21 cellular contexts compared by ENCODE assay signal in the genomic region with DNA sequence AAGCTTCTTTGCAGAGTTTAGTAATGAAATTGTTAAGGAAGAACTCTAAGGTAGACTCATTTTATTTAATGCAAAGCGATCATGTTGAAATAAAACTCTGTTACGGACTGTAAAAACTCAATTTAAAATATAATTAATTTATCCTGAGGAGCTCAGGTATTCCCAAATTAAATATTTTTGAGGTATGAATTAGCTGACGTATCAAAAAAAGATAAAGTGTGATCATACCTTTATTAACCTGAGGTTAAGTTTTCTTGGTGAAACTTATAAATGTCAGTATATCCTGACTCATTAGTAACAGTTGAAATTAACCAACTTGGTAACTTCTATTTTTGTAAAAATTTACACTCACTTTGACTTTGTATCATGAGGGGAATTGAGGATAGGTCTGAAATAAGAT.
DNase-seq lines count a peak whose midpoint lies in the region; ATAC-seq, FAIRE-seq and TF ChIP-seq lines count a peak whose summit lies in the region.
"Had no signal": no experiment of that assay in that cellular context is flagged by ENCODE, and none has a peak within 500 bp of the region (broad histone marks: within the 10 kb centered on the region; RNA-seq: fewer than 3 reads in every experiment).

No MANE protein-coding gene starts in this region.

- 65% methylated on average over 3 of the region's 3 CpGs for WGBS in HepG2 (ENCODE audit: low lambda C conversion rate)
- WGBS in right lobe of liver (ENCODE audit: insufficient coverage, low coverage, low lambda C conversion rate, missing lambda C conversion rate): 93% methylated on average over 3 of the region's 3 CpGs
- WGBS in K562 (ENCODE audit: insufficient coverage, low coverage, missing lambda C conversion rate): 87% methylated on average over 3 of the region's 3 CpGs

- H3K36me3 Mint-ChIP-seq in CD4-positive, alpha-beta T cell (ENCODE audit: low read depth): peaks cover 38% of the 10 kb centered on the region

- no peak overlapping the region for H3K9ac ChIP-seq in HepG2 (ENCODE audit: insufficient read depth, low read depth, low read length)
- H3K9ac ChIP-seq in K562 (ENCODE audit: insufficient read depth in 1 of 2, low read depth in 2 of 2, low read length in 2 of 2): no peak overlapping the region
- H3K9ac ChIP-seq: BLaER1 had no signal

- intact Hi-C loops in HepG2 (cut with micrococcal nuclease; ENCODE audit: unreplicated experiment) (no loop called here), right lobe of liver (cut with DNase I) (no loop called here), K562 (cut with micrococcal nuclease) (no loop called here)
- intact Hi-C loops in CD4-positive, alpha-beta T cell (cut with DNase I, micrococcal nuclease): no loop called here

- H3K27me3 Mint-ChIP-seq in CD4-positive, alpha-beta T cell: no peaks in the 10 kb centered on the region
- H3K27me3 Mint-ChIP-seq: CD4-positive, CD25-positive, alpha-beta regulatory T cell had no signal

- CTCF ChIA-PET in HepG2 (lab: Yijun Ruan, JAX; ENCODE audit: low intra/inter-chr PET ratio, low total read pairs): no interaction called here
- CTCF ChIA-PET in K562 (lab: Yijun Ruan, JAX; ENCODE audit: low intra/inter-chr PET ratio): no interaction called here
- CTCF ChIA-PET in CD4-positive, alpha-beta T cell (lab: Charles Lee): no interaction called here

- H3K4me3 Mint-ChIP-seq in CD4-positive, alpha-beta T cell: no peak overlapping the region
- H3K4me3 Mint-ChIP-seq: CD14-positive monocyte; CD4-positive, CD25-positive, alpha-beta regulatory T cell; CD8-positive, alpha-beta T cell had no signal

- H3K9me3 Mint-ChIP-seq in CD4-positive, alpha-beta T cell: peaks cover 6% of the 10 kb centered on the region

- H3K36me3 ChIP-seq in HepG2 (replicated peaks in 1 of 2; ENCODE audit: control insufficient read depth in 1 of 2, insufficient read depth in 2 of 2, low read length in 2 of 2): no peaks in the 10 kb centered on the region
- H3K36me3 ChIP-seq in right lobe of liver: no peaks in the 10 kb centered on the region
- no peaks in the 10 kb centered on the region for H3K36me3 ChIP-seq in K562 (ENCODE audit: control insufficient read depth, insufficient read depth, low read length)
- H3K36me3 ChIP-seq: BE2C, BLaER1 had no signal

- no peak overlapping the region for H3K4me2 ChIP-seq in HepG2 (ENCODE audit: low read depth, low read length)
- no peak overlapping the region for H3K4me2 ChIP-seq in K562 (ENCODE audit: insufficient read depth, low read length)
- H3K4me2 ChIP-seq: BLaER1 had no signal

- FAIRE-seq in HepG2 (lab: Jason Lieb, UNC): no peak
- no peak for FAIRE-seq in K562 (lab: Jason Lieb, UNC)
- FAIRE-seq: D721Med, G401.6, GM12891, GM19239 had no signal

- TF ChIP-seq CTCF in HepG2 (CRISPR knock-in tag; IDR thresholded peaks at IDR 0.05) (no peak), right lobe of liver (IDR thresholded peaks at IDR 0.05) (no peak), K562 (IDR thresholded peaks at IDR 0.05 in 2 of 3, conservative IDR thresholded peaks at IDR 0.05 in 1 of 3; ENCODE audit: insufficient read depth in 2 of 3, low read depth in 1 of 3, low read length in 3 of 3) (no peak)
- no peak for TF ChIP-seq CTCF in CD4-positive, alpha-beta T cell (IDR thresholded peaks at IDR 0.05)

- ATAC-seq in HepG2 (no peak), right lobe of liver (no peak), K562 (no peak)
- no peak for ATAC-seq in CD4-positive, alpha-beta T cell (ENCODE audit: poor library complexity)
- ATAC-seq: CD8-positive, alpha-beta T cell had no signal

- no peaks in the 10 kb centered on the region for H3K9me1 ChIP-seq in K562 (ENCODE audit: control insufficient read depth, insufficient read depth, low read length)

- BruUV-seq in HepG2 (replicated peaks; lab: Mats Ljungman, UMichigan) (no TSS peak), K562 (replicated peaks; lab: Mats Ljungman, UMichigan) (no TSS peak)

- no peak overlapping the region for H3K27ac Mint-ChIP-seq in CD4-positive, alpha-beta T cell
- H3K27ac Mint-ChIP-seq: CD14-positive monocyte; CD4-positive, CD25-positive, alpha-beta regulatory T cell; CD8-positive, alpha-beta T cell had no signal

- in situ Hi-C loops in HepG2 (cut with HindIII; ENCODE audit: extremely low pct_ligation_motif_present, low pct_unique_long_range_greater_than_20kb): no loop called here
- in situ Hi-C loops in K562 (cut with MboI): no loop called here

- H3K4me1 ChIP-seq in HepG2 (ENCODE audit: insufficient read depth, low read length) (peaks cover 11% of the 10 kb centered on the region), right lobe of liver (no peaks in the 10 kb centered on the region), K562 (replicated peaks in 1 of 2; ENCODE audit: control insufficient read depth in 2 of 2, insufficient read depth in 2 of 2, low read length in 2 of 2) (no peaks in the 10 kb centered on the region)
- H3K4me1 ChIP-seq: BE2C, BLaER1 had no signal

- DNase-seq in HepG2 (ENCODE audit: low spot score) (no peak), right lobe of liver (no peak), K562 (ENCODE audit: extremely low read depth in 1 of 4, low spot score in 3 of 4) (no peak), NCI-H2227 (lab: John Stamatoyannopoulos, UW; ENCODE audit: unreplicated experiment) (no peak)
- DNase-seq in CD4-positive, alpha-beta T cell: no peak
- DNase-seq: ACHN; BE2C; C1 segment of cervical spinal cord; Caco-2; Calu3; CD4-positive, CD25-positive, alpha-beta regulatory T cell; CD8-positive, alpha-beta T cell; DMS79 treated with DMSO at 0.1 percent for 48 hours; GF-D8 had no signal

- POLR2A ChIA-PET in HepG2 (lab: Yijun Ruan, JAX) (no interaction called here), K562 (lab: Yijun Ruan, JAX) (interaction anchor here (2.5 kb wide), 1 partner anchor 11 kb away, joined by 7 read pairs; no protein-coding TSS in a partner anchor)
- POLR2A ChIA-PET in CD4-positive, alpha-beta T cell (lab: Charles Lee): no interaction called here

- H2AFZ ChIP-seq in HepG2 (ENCODE audit: low read length) (no peak overlapping the region), K562 (ENCODE audit: low read depth, low read length) (no peak overlapping the region)

- H3K27me3 ChIP-seq in HepG2 (ENCODE audit: control insufficient read depth in 1 of 2, insufficient read depth in 2 of 2, low read length in 2 of 2) (no peaks in the 10 kb centered on the region), right lobe of liver (no peaks in the 10 kb centered on the region), K562 (ENCODE audit: control insufficient read depth in 2 of 2, insufficient read depth in 2 of 2, low read length in 2 of 2) (no peaks in the 10 kb centered on the region)
- no peaks in the 10 kb centered on the region for H3K27me3 ChIP-seq in CD4-positive, alpha-beta T cell (ENCODE audit: control insufficient read depth, insufficient read depth, low read length)
- H3K27me3 ChIP-seq: BE2C, BLaER1 had no signal

- TF ChIP-seq RAD21 in HepG2 (CRISPR knock-in tag; IDR thresholded peaks at IDR 0.05) (no peak), K562 (CRISPR knock-in tag; conservative IDR thresholded peaks at IDR 0.05 in 1 of 2, IDR thresholded peaks at IDR 0.05 in 1 of 2) (no peak)

- H4K20me1 ChIP-seq in HepG2 (ENCODE audit: insufficient read depth, low read length): no peaks in the 10 kb centered on the region
- no peaks in the 10 kb centered on the region for H4K20me1 ChIP-seq in K562 (replicated peaks; ENCODE audit: control insufficient read depth, insufficient read depth, low read length)
- H4K20me1 ChIP-seq: BLaER1 had no signal

- no peak for TF ChIP-seq POLR2A in HepG2 (IDR thresholded peaks at IDR 0.05; ENCODE audit: insufficient read depth in 1 of 2, low read depth in 2 of 2, low read length in 2 of 2)
- TF ChIP-seq POLR2A in right lobe of liver (IDR thresholded peaks at IDR 0.05): no peak
- no peak for TF ChIP-seq POLR2A in K562 (conservative IDR thresholded peaks at IDR 0.05)

- H3K27ac ChIP-seq in HepG2 (ENCODE audit: extremely low read length, insufficient read depth, low read length) (no peak overlapping the region), right lobe of liver (no peak overlapping the region), K562 (ENCODE audit: extremely low read depth, low read depth, low read length) (no peak overlapping the region)
- H3K27ac ChIP-seq in CD4-positive, alpha-beta T cell (ENCODE audit: low read depth, low read length): no peak overlapping the region
- H3K27ac ChIP-seq: 22Rv1, BLaER1 had no signal

- no peaks in the 10 kb centered on the region for H3K4me1 Mint-ChIP-seq in CD4-positive, alpha-beta T cell (ENCODE audit: low read depth)
- H3K4me1 Mint-ChIP-seq: CD14-positive monocyte; CD4-positive, CD25-positive, alpha-beta regulatory T cell had no signal

- H3K9me3 ChIP-seq in HepG2 (ENCODE audit: low read length) (no peaks in the 10 kb centered on the region), right lobe of liver (no peaks in the 10 kb centered on the region), K562 (replicated peaks; ENCODE audit: control insufficient read depth, insufficient read depth, low read depth, low read length) (no peaks in the 10 kb centered on the region)
- H3K9me3 ChIP-seq in CD4-positive, alpha-beta T cell (ENCODE audit: control insufficient read depth, low read length): no peaks in the 10 kb centered on the region
- H3K9me3 ChIP-seq: BE2C, BLaER1, Caco-2 had no signal

- H3K79me2 ChIP-seq in HepG2 (ENCODE audit: insufficient read depth, low read length): no peaks in the 10 kb centered on the region
- no peaks in the 10 kb centered on the region for H3K79me2 ChIP-seq in K562 (ENCODE audit: control insufficient read depth, insufficient read depth, low read length)

- TF ChIP-seq EP300 in HepG2 (IDR thresholded peaks at IDR 0.05; ENCODE audit: low read depth in 2 of 2, low read length in 2 of 2): no peak
- TF ChIP-seq EP300 in HepG2 (CRISPR knock-in tag; IDR thresholded peaks at IDR 0.05; ENCODE audit: borderline replicate concordance): no peak
- no peak for TF ChIP-seq EP300 in K562 (IDR thresholded peaks at IDR 0.05; ENCODE audit: low read length)

- H3K4me3 ChIP-seq in HepG2 (replicated peaks in 1 of 3; ENCODE audit: insufficient read depth in 1 of 3, low read depth in 2 of 3, low read length in 3 of 3) (no peak overlapping the region), right lobe of liver (no peak overlapping the region), K562 (no peak overlapping the region)
- H3K4me3 ChIP-seq: BLaER1 had no signal

TF ChIP-seq in HepG2, 621 proteins besides CTCF, POLR2A, EP300 and RAD21 (continues in another document):
- TF ChIP-seq BRCA1 (CRISPR knock-in tag; IDR thresholded peaks at IDR 0.05): no peak
- peak; percentile 42 to 81 for TF ChIP-seq MAFK (conservative IDR thresholded peaks at IDR 0.05 in 1 of 2, IDR thresholded peaks at IDR 0.05 in 1 of 2; ENCODE audit: low read length in 2 of 2)
- TF ChIP-seq ZNF703 (CRISPR knock-in tag; IDR thresholded peaks at IDR 0.05; ENCODE audit: borderline replicate concordance): no peak
- TF ChIP-seq FOXM1 (CRISPR knock-in tag; IDR thresholded peaks at IDR 0.05): no peak

TF ChIP-seq in K562, 482 proteins besides CTCF, POLR2A, EP300 and RAD21 (continues in another document):
- TF ChIP-seq PTTG1 (tag; IDR thresholded peaks at IDR 0.05; ENCODE audit: low read depth) (no peak), PHB2 (IDR thresholded peaks at IDR 0.05; ENCODE audit: low read depth) (no peak), NCOR1 (IDR thresholded peaks at IDR 0.05) (no peak), NRF1 (conservative IDR thresholded peaks at IDR 0.05 in 1 of 2, IDR thresholded peaks at IDR 0.05 in 1 of 2) (no peak), SMAD4 (CRISPR knock-in tag; conservative IDR thresholded peaks at IDR 0.05) (no peak), CCAR2 (IDR thresholded peaks at IDR 0.05; ENCODE audit: low read depth, low read length) (no peak)
